Comparison of ENCODE assay signal across 5 cellular contexts in the genomic region with DNA sequence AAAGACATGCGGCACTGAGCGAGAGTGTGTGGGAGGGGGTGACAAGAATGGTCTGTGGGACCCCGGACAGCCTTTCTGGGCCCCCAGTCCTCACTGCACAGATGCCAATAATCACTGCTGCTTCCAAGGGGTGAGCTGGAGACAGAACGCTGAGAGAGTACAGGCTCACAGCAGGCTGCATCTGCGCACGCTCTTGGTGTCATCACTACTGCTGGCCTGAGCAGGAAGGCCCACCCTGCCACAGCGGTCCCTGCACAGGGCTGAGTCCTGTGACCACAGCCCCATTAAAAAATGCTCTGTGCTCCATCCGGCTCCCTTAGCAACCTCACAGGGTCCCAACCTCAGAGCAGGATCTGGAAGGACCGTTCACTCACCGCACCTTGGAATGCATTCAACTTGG.
"Had no signal": no experiment of that assay in that cellular context is flagged by ENCODE, and none has a peak within 500 bp of the region (broad histone marks: within the 10 kb centered on the region; RNA-seq: fewer than 3 reads in every experiment).

No MANE protein-coding gene starts in this region.

- H2AFZ ChIP-seq: GM23338 had no signal

- H3K4me2 ChIP-seq: GM23338 had no signal

- H3K4me3 ChIP-seq: GM23338, K562 had no signal

- DNase-seq: H9, HCEC 1CT, IMR-90 had no signal
